In the genomic region with DNA sequence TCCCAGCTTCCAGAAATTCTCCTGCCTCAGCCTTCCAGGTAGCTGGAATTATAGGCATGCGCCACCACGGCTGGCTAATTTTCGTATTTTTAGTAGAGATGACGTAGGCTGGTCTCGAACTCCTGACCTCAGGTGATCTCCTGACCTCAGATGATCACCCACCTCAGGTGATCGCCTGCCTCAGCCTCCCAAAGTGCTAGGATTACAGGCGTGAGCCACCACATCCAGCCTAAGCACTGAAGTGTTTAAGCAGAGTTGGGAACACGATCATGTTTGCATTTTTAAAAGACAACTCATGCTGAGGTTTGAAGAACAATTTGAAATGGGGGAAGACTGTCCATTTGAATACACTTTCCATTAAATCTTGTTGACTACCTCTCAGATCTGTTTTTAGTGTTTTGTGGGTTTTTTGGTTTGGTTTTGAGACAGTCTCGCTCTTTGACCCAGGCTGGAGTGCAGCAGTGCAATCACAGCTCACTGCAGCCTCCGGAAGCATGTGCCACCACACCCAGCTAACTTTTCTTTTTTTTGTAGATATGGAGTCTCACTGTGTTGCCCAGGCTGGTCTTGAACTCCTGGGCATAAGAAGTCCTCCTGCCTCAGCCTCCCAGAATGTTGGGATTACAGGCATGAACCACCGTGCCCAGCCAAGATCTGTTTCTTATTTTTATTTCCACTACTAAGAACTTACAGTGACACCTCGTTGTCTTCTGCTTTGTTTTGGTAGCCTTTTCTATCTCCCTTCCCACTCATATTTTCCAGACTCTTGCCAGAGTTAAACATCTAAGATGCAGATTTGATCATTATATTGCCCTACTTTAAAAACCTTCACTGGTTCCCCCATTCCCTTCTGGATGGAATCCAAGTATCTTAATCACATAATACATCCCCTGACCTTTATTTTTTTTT, we compare ENCODE assay signal across 9 cellular contexts. TPM values are rescaled to one million over a fixed set of nuclear protein-coding genes. Genes with fewer than 3 reads are reported as not detected.
DNase-seq lines count a peak whose midpoint lies in the region; ATAC-seq, FAIRE-seq and TF ChIP-seq lines count a peak whose summit lies in the region.
"Had no signal": no experiment of that assay in that cellular context is flagged by ENCODE, and none has a peak within 500 bp of the region (broad histone marks: within the 10 kb centered on the region; RNA-seq: fewer than 3 reads in every experiment).

No MANE protein-coding gene starts in this region.

- TF ChIP-seq EP300 in HepG2 (IDR thresholded peaks at IDR 0.05; ENCODE audit: low read depth in 2 of 2, low read length in 2 of 2): no peak
- TF ChIP-seq EP300 in HepG2 (CRISPR knock-in tag; IDR thresholded peaks at IDR 0.05; ENCODE audit: borderline replicate concordance): no peak

- H3K9me3 ChIP-seq in HepG2 (ENCODE audit: low read length): no peaks in the 10 kb centered on the region
- no peaks in the 10 kb centered on the region for H3K9me3 ChIP-seq in right lobe of liver
- no peaks in the 10 kb centered on the region for H3K9me3 ChIP-seq in MG63

- TF ChIP-seq POLR2A in HepG2 (IDR thresholded peaks at IDR 0.05; ENCODE audit: insufficient read depth in 1 of 2, low read depth in 2 of 2, low read length in 2 of 2) (no peak), right lobe of liver (IDR thresholded peaks at IDR 0.05) (no peak)

- peak overlapping the region; percentile 22 for H3K27ac ChIP-seq in HepG2 (ENCODE audit: extremely low read length, insufficient read depth, low read length)
- H3K27ac ChIP-seq in right lobe of liver: no peak overlapping the region

- peaks cover 80% of the 10 kb centered on the region for H3K36me3 Mint-ChIP-seq in stimulated activated naive CD8-positive, alpha-beta T cell treated with anti-CD3 and anti-CD28 coated beads, Interleukin-15, Interleukin-2, amounts not matched to agents 100 ng/mL and 50 ng/mL, for 24 hours (ENCODE audit: low read depth)

- CTCF ChIA-PET in HepG2 (lab: Yijun Ruan, JAX; ENCODE audit: low intra/inter-chr PET ratio, low total read pairs): no interaction called here

- no peak for FAIRE-seq in HepG2 (lab: Jason Lieb, UNC)

- intact Hi-C loops in HepG2 (cut with micrococcal nuclease; ENCODE audit: unreplicated experiment): no loop called here
- intact Hi-C loops in right lobe of liver (cut with DNase I): no loop called here

- H3K27me3 ChIP-seq in HepG2 (ENCODE audit: control insufficient read depth in 1 of 2, insufficient read depth in 2 of 2, low read length in 2 of 2): no peaks in the 10 kb centered on the region
- H3K27me3 ChIP-seq in right lobe of liver: no peaks in the 10 kb centered on the region
- no peaks in the 10 kb centered on the region for H3K27me3 ChIP-seq in MG63
- no peaks in the 10 kb centered on the region for H3K27me3 ChIP-seq in H7 (ENCODE audit: control insufficient read depth, insufficient read depth, low read length)

- peaks cover 67% of the 10 kb centered on the region for H3K4me1 Mint-ChIP-seq in stimulated activated naive CD8-positive, alpha-beta T cell treated with anti-CD3 and anti-CD28 coated beads, Interleukin-15, Interleukin-2, amounts not matched to agents 100 ng/mL and 50 ng/mL, for 24 hours (ENCODE audit: low read depth)

- H3K4me3 ChIP-seq in HepG2 (replicated peaks in 1 of 3; ENCODE audit: insufficient read depth in 1 of 3, low read depth in 2 of 3, low read length in 3 of 3) (no peak overlapping the region), right lobe of liver (no peak overlapping the region), MG63 (no peak overlapping the region), H7 (ENCODE audit: insufficient read depth, low read depth, low read length) (no peak overlapping the region)

- DNase-seq in HepG2 (ENCODE audit: low spot score) (no peak), right lobe of liver (no peak), MG63 (no peak), NCI-H446 treated with DMSO at 0.1 percent for 48 hours (lab: John Stamatoyannopoulos, UW) (no peak), H7 (no peak)
- peak; percentile 61 for DNase-seq in activated CD8-positive, alpha-beta memory T cell treated with anti-CD3 and anti-CD28 coated beads, Interleukin-2, amount 50 U/mL, for 48 hours

- BruUV-seq in HepG2 (replicated peaks; lab: Mats Ljungman, UMichigan): no TSS peak

- no peak overlapping the region for H3K9ac ChIP-seq in HepG2 (ENCODE audit: insufficient read depth, low read depth, low read length)

- H4K20me1 ChIP-seq in HepG2 (ENCODE audit: insufficient read depth, low read length): no peaks in the 10 kb centered on the region

- POLR2A ChIA-PET in HepG2 (lab: Yijun Ruan, JAX): no interaction called here

- no peak for TF ChIP-seq RAD21 in HepG2 (CRISPR knock-in tag; IDR thresholded peaks at IDR 0.05)

- in situ Hi-C loops in HepG2 (cut with HindIII; ENCODE audit: extremely low pct_ligation_motif_present, low pct_unique_long_range_greater_than_20kb): no loop called here

- H3K79me2 ChIP-seq in HepG2 (ENCODE audit: insufficient read depth, low read length): peaks cover 15% of the 10 kb centered on the region

- H3K4me2 ChIP-seq in HepG2 (ENCODE audit: low read depth, low read length): 0 out of 2 replicates have a peak overlapping the region, but pooled peaks have one; percentile 1

- WGBS in HepG2 (ENCODE audit: low lambda C conversion rate): 93% methylated on average over 10 of the region's 12 CpGs
- WGBS in right lobe of liver (ENCODE audit: insufficient coverage, low coverage, low lambda C conversion rate, missing lambda C conversion rate): 82% methylated on average over 12 of the region's 12 CpGs

- no peaks in the 10 kb centered on the region for H3K27me3 Mint-ChIP-seq in stimulated activated naive CD8-positive, alpha-beta T cell treated with anti-CD3 and anti-CD28 coated beads, Interleukin-15, Interleukin-2, amounts not matched to agents 100 ng/mL and 50 ng/mL, for 24 hours

- H3K9me3 Mint-ChIP-seq in stimulated activated naive CD8-positive, alpha-beta T cell treated with anti-CD3 and anti-CD28 coated beads, Interleukin-15, Interleukin-2, amounts not matched to agents 100 ng/mL and 50 ng/mL, for 24 hours: no peaks in the 10 kb centered on the region

- peak overlapping the region; percentile 66 for H3K4me3 Mint-ChIP-seq in stimulated activated naive CD8-positive, alpha-beta T cell treated with anti-CD3 and anti-CD28 coated beads, Interleukin-15, Interleukin-2, amounts not matched to agents 100 ng/mL and 50 ng/mL, for 24 hours

- no peak overlapping the region for H2AFZ ChIP-seq in HepG2 (ENCODE audit: low read length)

- H3K27ac Mint-ChIP-seq in stimulated activated naive CD8-positive, alpha-beta T cell treated with anti-CD3 and anti-CD28 coated beads, Interleukin-15, Interleukin-2, amounts not matched to agents 100 ng/mL and 50 ng/mL, for 24 hours: peak overlapping the region; percentile 96

- no peak for TF ChIP-seq CTCF in HepG2 (CRISPR knock-in tag; IDR thresholded peaks at IDR 0.05)
- TF ChIP-seq CTCF in right lobe of liver (IDR thresholded peaks at IDR 0.05): no peak

- H3K4me1 ChIP-seq in HepG2 (ENCODE audit: insufficient read depth, low read length): peaks cover 37% of the 10 kb centered on the region
- peaks cover 0 to 6% (median 0%) of the 10 kb centered on the region in 4 donors for H3K4me1 ChIP-seq in right lobe of liver

- peaks cover 0 to 6% of the 10 kb centered on the region in 2 experiments; a peak in 2 of 5 replicates for H3K36me3 ChIP-seq in HepG2 (replicated peaks in 1 of 2; ENCODE audit: control insufficient read depth in 1 of 2, insufficient read depth in 2 of 2, low read length in 2 of 2)
- no peaks in the 10 kb centered on the region for H3K36me3 ChIP-seq in right lobe of liver
- H3K36me3 ChIP-seq in MG63: peaks cover 50% of the 10 kb centered on the region
- peaks cover 11% of the 10 kb centered on the region for H3K36me3 ChIP-seq in H7 (replicated peaks; ENCODE audit: control insufficient read depth, insufficient read depth, low read length)

- ATAC-seq in HepG2: 0 out of 3 replicates have a peak, but pooled peaks have one; percentile 37
- no peak for ATAC-seq in right lobe of liver
- ATAC-seq in HG03064 (IDR thresholded peaks at IDR 0.05; ENCODE audit: low read depth, unreplicated experiment): peak; percentile 91

RNA-seq across cellular contexts. Expression of a gene that starts 5.5 kb away (rescaled TPM):
- 13.5 and 26.0 TPM in 2 replicates for total RNA-seq in HepG2 (2016; rRNA removed; fragmentation: Illumina TruSeq; extraction: Trizol)
- 4.8 and 5.1 TPM in 2 replicates for total RNA-seq in HepG2 (2016; cell fraction: cytosol; rRNA removed; fragmentation: Illumina TruSeq; extraction: Trizol; ENCODE audit: low read depth)
- total RNA-seq in HepG2 (2016; cell fraction: insoluble cytoplasmic fraction; rRNA removed; fragmentation: Illumina TruSeq; extraction: Trizol): 13.7 and 22.7 TPM in 2 replicates
- 6.1 and 7.4 TPM in 2 replicates for total RNA-seq in HepG2 (2016; cell fraction: membrane; rRNA removed; fragmentation: Illumina TruSeq; extraction: Trizol)
- 19.0 and 20.0 TPM in 2 replicates for total RNA-seq in HepG2 (2016; cell fraction: nucleus; rRNA removed; fragmentation: Illumina TruSeq; extraction: Trizol)
- polyA plus RNA-seq in HepG2 (2011; rRNA removed): 3.1 and 5.7 TPM in 2 replicates
- polyA plus RNA-seq in HepG2 (2011; cell fraction: cytosol; rRNA removed): 1.4 and 1.9 TPM in 2 replicates
- polyA plus RNA-seq in HepG2 (2011; cell fraction: nucleus; rRNA removed): 4.2 and 4.4 TPM in 2 replicates
- 3.4 and 5.7 TPM in 2 replicates for polyA plus RNA-seq in HepG2 (2012)
- 0.18 and 0.38 TPM in 2 replicates for polyA plus RNA-seq in HepG2 (2016; cell fraction: cytosol; fragmentation: Illumina TruSeq; extraction: Trizol; ENCODE audit: low read depth)
- 11.0 and 11.8 TPM in 2 replicates for polyA plus RNA-seq in HepG2 (2016; cell fraction: insoluble cytoplasmic fraction; fragmentation: Illumina TruSeq; extraction: Trizol; ENCODE audit: low read depth)
- polyA plus RNA-seq in HepG2 (2016; cell fraction: membrane; fragmentation: Illumina TruSeq; extraction: Trizol; ENCODE audit: low read depth): 0.56 and 0.65 TPM in 2 replicates
- 16.5 and 20.5 TPM in 2 replicates for polyA plus RNA-seq in HepG2 (2016; cell fraction: nucleus; fragmentation: Illumina TruSeq; extraction: Trizol; ENCODE audit: insufficient read depth, low read depth)
- polyA minus RNA-seq in HepG2 (2011; rRNA and poly(A)+ RNA removed; ENCODE audit: low replicate concordance): 5.2 and 25.9 TPM in 2 replicates
- 6.1 and 7.5 TPM in 2 replicates for polyA minus RNA-seq in HepG2 (2011; cell fraction: cytosol; rRNA and poly(A)+ RNA removed)
- polyA minus RNA-seq in HepG2 (2011; cell fraction: nucleus; rRNA and poly(A)+ RNA removed): 19.0 and 20.3 TPM in 2 replicates
- total RNA-seq in right lobe of liver: 1 to 10 TPM; 3.9 to 6.2 (median 5.0) TPM
- 5.6 and 11.9 TPM in 2 replicates for total RNA-seq in MG63 (2014; rRNA removed; shearing (Covaris generic); ENCODE audit: low replicate concordance)
- total RNA-seq in H7 (2014; rRNA removed; shearing (Covaris generic)): 11.3 and 20.2 TPM in 2 replicates

RNA-seq across cellular contexts. Expression of a gene that starts 15.5 kb away (rescaled TPM):
- total RNA-seq in HepG2 (2016; rRNA removed; fragmentation: Illumina TruSeq; extraction: Trizol) (52.9 and 91.7 TPM in 2 replicates), right lobe of liver (10 to 100 TPM; 13.8 to 49.6 (median 25.5) TPM)
- total RNA-seq in HepG2 (2016; cell fraction: cytosol; rRNA removed; fragmentation: Illumina TruSeq; extraction: Trizol; ENCODE audit: low read depth): 7.3 and 11.1 TPM in 2 replicates
- total RNA-seq in HepG2 (2016; cell fraction: insoluble cytoplasmic fraction; rRNA removed; fragmentation: Illumina TruSeq; extraction: Trizol): 52.6 and 76.6 TPM in 2 replicates
- total RNA-seq in HepG2 (2016; cell fraction: membrane; rRNA removed; fragmentation: Illumina TruSeq; extraction: Trizol): 17.5 and 20.1 TPM in 2 replicates
- 64.2 and 71.4 TPM in 2 replicates for total RNA-seq in HepG2 (2016; cell fraction: nucleus; rRNA removed; fragmentation: Illumina TruSeq; extraction: Trizol)
- 16.8 and 18.8 TPM in 2 replicates for polyA plus RNA-seq in HepG2 (2011; rRNA removed)
- polyA plus RNA-seq in HepG2 (2011; cell fraction: cytosol; rRNA removed): 6.1 and 10.1 TPM in 2 replicates
- 35.8 and 40.6 TPM in 2 replicates for polyA plus RNA-seq in HepG2 (2011; cell fraction: nucleus; rRNA removed)
- polyA plus RNA-seq in HepG2 (2012): 20.4 and 25.7 TPM in 2 replicates
- polyA plus RNA-seq in HepG2 (2016; cell fraction: cytosol; fragmentation: Illumina TruSeq; extraction: Trizol; ENCODE audit: low read depth): 3.0 and 3.2 TPM in 2 replicates
- 40.6 and 44.1 TPM in 2 replicates for polyA plus RNA-seq in HepG2 (2016; cell fraction: insoluble cytoplasmic fraction; fragmentation: Illumina TruSeq; extraction: Trizol; ENCODE audit: low read depth)
- polyA plus RNA-seq in HepG2 (2016; cell fraction: membrane; fragmentation: Illumina TruSeq; extraction: Trizol; ENCODE audit: low read depth): 6.7 and 7.0 TPM in 2 replicates
- 75.5 and 81.6 TPM in 2 replicates for polyA plus RNA-seq in HepG2 (2016; cell fraction: nucleus; fragmentation: Illumina TruSeq; extraction: Trizol; ENCODE audit: insufficient read depth, low read depth)
- polyA minus RNA-seq in HepG2 (2011; rRNA and poly(A)+ RNA removed; ENCODE audit: low replicate concordance): 25.6 and 26.9 TPM in 2 replicates
- 20.2 and 22.3 TPM in 2 replicates for polyA minus RNA-seq in HepG2 (2011; cell fraction: cytosol; rRNA and poly(A)+ RNA removed)
- 56.1 and 67.4 TPM in 2 replicates for polyA minus RNA-seq in HepG2 (2011; cell fraction: nucleus; rRNA and poly(A)+ RNA removed)
- total RNA-seq in MG63 (2014; rRNA removed; shearing (Covaris generic); ENCODE audit: low replicate concordance): 10.1 and 16.6 TPM in 2 replicates
- 53.2 and 79.3 TPM in 2 replicates for total RNA-seq in H7 (2014; rRNA removed; shearing (Covaris generic))

RNA-seq across cellular contexts. Expression of a gene that starts 59.1 kb away (rescaled TPM):
- total RNA-seq in HepG2 (2016; rRNA removed; fragmentation: Illumina TruSeq; extraction: Trizol) (not detected in 2 replicates), right lobe of liver (not detected)
- not detected in 2 replicates for total RNA-seq in HepG2 (2016; cell fraction: cytosol; rRNA removed; fragmentation: Illumina TruSeq; extraction: Trizol; ENCODE audit: low read depth)
- total RNA-seq in HepG2 (2016; cell fraction: insoluble cytoplasmic fraction; rRNA removed; fragmentation: Illumina TruSeq; extraction: Trizol): not detected in 2 replicates
- total RNA-seq in HepG2 (2016; cell fraction: membrane; rRNA removed; fragmentation: Illumina TruSeq; extraction: Trizol): not detected in 2 replicates
- not detected in 2 replicates for total RNA-seq in HepG2 (2016; cell fraction: nucleus; rRNA removed; fragmentation: Illumina TruSeq; extraction: Trizol)
- polyA plus RNA-seq in HepG2 (2011; rRNA removed): not detected in 2 replicates
- polyA plus RNA-seq in HepG2 (2011; cell fraction: cytosol; rRNA removed): not detected in 2 replicates
- not detected in 2 replicates for polyA plus RNA-seq in HepG2 (2011; cell fraction: nucleus; rRNA removed)
- not detected in 2 replicates for polyA plus RNA-seq in HepG2 (2012)
- not detected in 2 replicates for polyA plus RNA-seq in HepG2 (2016; cell fraction: cytosol; fragmentation: Illumina TruSeq; extraction: Trizol; ENCODE audit: low read depth)
- polyA plus RNA-seq in HepG2 (2016; cell fraction: insoluble cytoplasmic fraction; fragmentation: Illumina TruSeq; extraction: Trizol; ENCODE audit: low read depth): not detected in 2 replicates
- polyA plus RNA-seq in HepG2 (2016; cell fraction: membrane; fragmentation: Illumina TruSeq; extraction: Trizol; ENCODE audit: low read depth): not detected in 2 replicates
- polyA plus RNA-seq in HepG2 (2016; cell fraction: nucleus; fragmentation: Illumina TruSeq; extraction: Trizol; ENCODE audit: insufficient read depth, low read depth): not detected in 2 replicates
- polyA minus RNA-seq in HepG2 (2011; rRNA and poly(A)+ RNA removed; ENCODE audit: low replicate concordance): not detected in 2 replicates
- polyA minus RNA-seq in HepG2 (2011; cell fraction: cytosol; rRNA and poly(A)+ RNA removed): not detected in 2 replicates
- not detected in 2 replicates for polyA minus RNA-seq in HepG2 (2011; cell fraction: nucleus; rRNA and poly(A)+ RNA removed)
- total RNA-seq in MG63 (2014; rRNA removed; shearing (Covaris generic); ENCODE audit: low replicate concordance): not detected in 2 replicates
- total RNA-seq in H7 (2014; rRNA removed; shearing (Covaris generic)): 0.28 TPM in 1 of 2 replicates, not detected in the other
- polyA plus RNA-seq: BJ had no signal

Comparison
In these comparisons a context has a peak if more than half of its experiments do, and no peak if none do; other contexts are left out.
1. ATAC-seq: peak in HepG2 (single experiment) and HG03064 (single experiment); none in right lobe of liver (0 of 4).